ENCODE assay signal across 8 cellular contexts in genomic region chr12:122067966-122068365, GRCh38. TPM values are rescaled to one million over a fixed set of nuclear protein-coding genes. Genes with fewer than 3 reads are reported as not detected.
DNase-seq lines count a peak whose midpoint lies in the region; ATAC-seq and TF ChIP-seq lines count a peak whose summit lies in the region.

No MANE protein-coding gene starts in this region.

- WGBS in sigmoid colon, 2 donors, result 23 to 62% methylated on average over 13 of the region's 13 CpGs

- H3K4me3 ChIP-seq in astrocyte of the cerebellum (ENCODE audit: low read depth, low read length), result no peak overlapping the region
- peak overlapping the region in 2 of 4 donors; percentile 12 to 17 for H3K4me3 ChIP-seq in sigmoid colon
- no peak overlapping the region for H3K4me3 ChIP-seq in left lung

- no peak for TF ChIP-seq POLR2A in sigmoid colon (IDR thresholded peaks at IDR 0.05)

- POLR2A ChIA-PET in GM10248 (lab: Yijun Ruan, JAX), result interaction anchor here (0.6 kb wide), 1 partner anchor 36 kb away, joined by 3 read pairs; no protein-coding TSS in a partner anchor

- DNase-seq in GM10248 (ENCODE audit: extremely low spot score) (peak; percentile 84), astrocyte of the cerebellum (ENCODE audit: low read depth) (peak; percentile 89), sigmoid colon (peak; percentile 86), SHP77 (lab: John Stamatoyannopoulos, UW) (no peak), LoVo (ENCODE audit: low spot score) (no peak), left lung (no peak)

- intact Hi-C loops in sigmoid colon (cut with DNase I), result loop anchor here (10.0 kb wide), 1 partner anchor 263 kb away; the partner anchor contains the start of gene SETD1B
- intact Hi-C loops in left lung (cut with DNase I), result no loop called here

- H3K36me3 ChIP-seq in KOPT-K1 (ENCODE audit: insufficient read depth, low read length) (no peaks in the 10 kb centered on the region), sigmoid colon (no peaks in the 10 kb centered on the region), left lung (no peaks in the 10 kb centered on the region)

- H3K27ac ChIP-seq in KOPT-K1 (ENCODE audit: low read depth, low read length, poor library complexity, severe bottlenecking), result peak overlapping the region; percentile 50
- peak overlapping the region; percentile 39 to 96 (median 93) for H3K27ac ChIP-seq in sigmoid colon
- no peak overlapping the region for H3K27ac ChIP-seq in left lung

- in situ Hi-C loops in astrocyte of the cerebellum (cut with HindIII; ENCODE audit: low sequenced_read_pairs), result no loop called here

- CTCF ChIA-PET in GM10248 (lab: Yijun Ruan, JAX), result interaction anchor here (1.2 to 5.5 kb wide), 5 partner anchors 13 to 168 kb away, joined by 3 to 27 read pairs (median 6); no protein-coding TSS in a partner anchor

- TF ChIP-seq EP300 in sigmoid colon (IDR thresholded peaks at IDR 0.05), result peak in 1 of 4 donors; percentile 66

- H3K27me3 ChIP-seq in sigmoid colon (no peaks in the 10 kb centered on the region), left lung (no peaks in the 10 kb centered on the region)

- ATAC-seq in GM21390 (IDR thresholded peaks at IDR 0.05; ENCODE audit: unreplicated experiment) (peak; percentile 93), left lung (no peak)

- TF ChIP-seq CTCF in GM10248 (IDR thresholded peaks at IDR 0.05; ENCODE audit: control extremely low read depth, extremely low read depth, low read depth, missing control alignments), result no peak
- no peak for TF ChIP-seq CTCF in astrocyte of the cerebellum (IDR thresholded peaks at IDR 0.05; ENCODE audit: low read depth, low read length, missing control alignments)
- TF ChIP-seq CTCF in sigmoid colon (IDR thresholded peaks at IDR 0.05), result no peak
- TF ChIP-seq CTCF in left lung (IDR thresholded peaks at IDR 0.05), result no peak

- H3K9me3 ChIP-seq in KOPT-K1 (ENCODE audit: insufficient read depth, low read length, poor library complexity, severe bottlenecking) (no peaks in the 10 kb centered on the region), sigmoid colon (no peaks in the 10 kb centered on the region), left lung (no peaks in the 10 kb centered on the region)

- peaks cover 0 to 96% (median 89%) of the 10 kb centered on the region in 4 donors for H3K4me1 ChIP-seq in sigmoid colon
- H3K4me1 ChIP-seq in left lung, result peaks cover 2 to 34% of the 10 kb centered on the region in 2 donors

RNA-seq across cellular contexts. Expression of gene MLXIP, which starts 10.6 kb away (rescaled TPM):
- total RNA-seq in sigmoid colon (10 to 100 TPM; 32.9 to 87.5 (median 57.3) TPM), left lung (10 to 100 TPM; 48.1 to 62.6 TPM)
- 100 to 1,000 TPM in 1 of 3 donors, 10 to 100 TPM in 2; 15.6 to 141 (median 35.4) TPM for polyA plus RNA-seq in sigmoid colon

RNA-seq across cellular contexts. Expression of gene BCL7A, which starts 46.3 kb away (rescaled TPM):
- total RNA-seq in sigmoid colon, result 1 to 10 TPM; 6.2 to 6.9 (median 6.5) TPM
- polyA plus RNA-seq in sigmoid colon, result 1 to 10 TPM; 1.2 to 7.4 (median 3.5) TPM
- total RNA-seq in left lung, result 10 to 100 TPM in 1 of 2 donors, 1 to 10 TPM in 1; 7.0 to 11.1 TPM

Comparison
In these comparisons a context has a peak if more than half of its experiments do, and no peak if none do; other contexts are left out.
1. DNase-seq: peak in GM10248 (single experiment), astrocyte of the cerebellum (single experiment) and sigmoid colon (single experiment); none in SHP77 (0 of 2), LoVo (single experiment) and left lung (0 of 2).
2. H3K27ac ChIP-seq: peak in KOPT-K1 (single experiment) and sigmoid colon (4 of 4); none in left lung (0 of 2).